Comparison of ENCODE assay signal across 20 cellular contexts in genomic region chr7:116542618-116543017, GRCh38. TPM values are rescaled to one million over a fixed set of nuclear protein-coding genes. Genes with fewer than 3 reads are reported as not detected.
DNase-seq lines count a peak whose midpoint lies in the region; TF ChIP-seq lines count a peak whose summit lies in the region.
"Had no signal": no experiment of that assay in that cellular context is flagged by ENCODE, and none has a peak within 500 bp of the region (broad histone marks: within the 10 kb centered on the region; RNA-seq: fewer than 3 reads in every experiment).

No MANE protein-coding gene starts in this region.

- CTCF ChIA-PET in RWPE1 (lab: Yijun Ruan, JAX), result interaction anchor here (1.0 kb wide), 1 partner anchor 16 kb away, joined by 3 read pairs; no protein-coding TSS in a partner anchor

- H3K27ac ChIP-seq in SJSA1 (peak overlapping the region; percentile 53), RWPE1 (no peak overlapping the region)
- H3K27ac ChIP-seq: cardiac muscle cell, testis had no signal

- POLR2A ChIA-PET in RWPE1 (lab: Yijun Ruan, JAX; ENCODE audit: low non-redundant PET), result no interaction called here

- H3K4me1 ChIP-seq in SJSA1 (replicated peaks), result peaks cover 70% of the 10 kb centered on the region
- H3K4me1 ChIP-seq: testis had no signal

- peaks cover 49% of the 10 kb centered on the region for H3K36me3 ChIP-seq in SJSA1
- H3K36me3 ChIP-seq: cardiac muscle cell, Peyer's patch had no signal

- H3K4me3 ChIP-seq in SJSA1, result no peak overlapping the region
- H3K4me3 ChIP-seq in skeletal muscle cell (ENCODE audit: low read depth, low read length), result no peak overlapping the region
- H3K4me3 ChIP-seq: cardiac muscle cell, MG63, Peyer's patch, testis had no signal

- DNase-seq in Daoy (ENCODE audit: low read depth) (peak; percentile 42), SJSA1 (ENCODE audit: low read depth in 1 of 2, low spot score in 2 of 2) (no peak), fibroblast of peridontal ligament (ENCODE audit: extremely low read depth) (peak; percentile 63), skeletal muscle cell (ENCODE audit: low read depth) (peak; percentile 44), DMS153 (lab: John Stamatoyannopoulos, UW) (no peak), NCI-H1694 (lab: John Stamatoyannopoulos, UW) (no peak), RWPE1 (ENCODE audit: low spot score) (no peak), NCI-H2029 (lab: John Stamatoyannopoulos, UW) (no peak)
- DNase-seq: activated CD4-positive, alpha-beta T cell treated with anti-CD3 and anti-CD28 coated beads for 36 hours; activated CD8-positive, alpha-beta memory T cell treated with anti-CD3 and anti-CD28 coated beads, Interleukin-2, amount 50 U/mL, for 4 hours; activated naive CD4-positive, alpha-beta T cell treated with Interleukin-2 at 50 U/mL for 16 hours; endodermal cell; MG63; NCI-H2029 treated with DMSO at 0.1 percent for 48 hours; NCI-H526 treated with DMSO at 0.1 percent for 48 hours; Peyer's patch; T-helper 17 cell; testis had no signal

- H3K27me3 ChIP-seq in SJSA1 (replicated peaks), result no peaks in the 10 kb centered on the region
- H3K27me3 ChIP-seq: cardiac muscle cell, MG63, Peyer's patch, testis had no signal

- no peak for TF ChIP-seq CTCF in RWPE1 (conservative IDR thresholded peaks at IDR 0.05; ENCODE audit: low read depth)

- H3K9me3 ChIP-seq in SJSA1 (replicated peaks), result no peaks in the 10 kb centered on the region
- H3K9me3 ChIP-seq: MG63, Peyer's patch, testis had no signal

RNA-seq across cellular contexts. Expression of gene CAV1, which starts 17.8 kb away (rescaled TPM):
- total RNA-seq in Daoy (2014; rRNA removed; shearing (Covaris generic)), result 465 and 514 TPM in 2 replicates
- total RNA-seq in SJSA1 (2014; rRNA removed; shearing (Covaris generic)), result 118 and 154 TPM in 2 replicates

RNA-seq across cellular contexts. Expression of gene CAV2, which starts 43.1 kb away (rescaled TPM):
- 150 and 191 TPM in 2 replicates for total RNA-seq in Daoy (2014; rRNA removed; shearing (Covaris generic))
- 130 and 204 TPM in 2 replicates for total RNA-seq in SJSA1 (2014; rRNA removed; shearing (Covaris generic))
- total RNA-seq: activated CD4-positive, alpha-beta T cell treated with anti-CD3 and anti-CD28 coated beads for 36 hours; B cell had no signal

Comparison
In these comparisons a context has a peak if more than half of its experiments do, and no peak if none do; other contexts are left out.
1. DNase-seq: peak in Daoy (single experiment), fibroblast of peridontal ligament (single experiment) and skeletal muscle cell (single experiment); none in SJSA1 (0 of 2), DMS153 (single experiment), NCI-H1694 (single experiment), RWPE1 (single experiment) and NCI-H2029 (single experiment).